ENCODE assay signal across 10 cellular contexts in genomic region chr6:116447496-116448011, GRCh38. TPM values are rescaled to one million over a fixed set of nuclear protein-coding genes. Genes with fewer than 3 reads are reported as not detected.
DNase-seq lines count a peak whose midpoint lies in the region; ATAC-seq, FAIRE-seq and TF ChIP-seq lines count a peak whose summit lies in the region.
"Had no signal": no experiment of that assay in that cellular context is flagged by ENCODE, and none has a peak within 500 bp of the region (broad histone marks: within the 10 kb centered on the region; RNA-seq: fewer than 3 reads in every experiment).

No MANE protein-coding gene starts in this region.

- H3K79me2 ChIP-seq in keratinocyte (ENCODE audit: control insufficient read depth, insufficient read depth, low read length) (no peaks in the 10 kb centered on the region), GM23338 (replicated peaks; ENCODE audit: insufficient read depth) (no peaks in the 10 kb centered on the region)

- H3K4me2 ChIP-seq in keratinocyte (ENCODE audit: control insufficient read depth, extremely low read depth, insufficient read depth, low read depth, low read length), result peak overlapping the region; percentile 52
- no peak overlapping the region for H3K4me2 ChIP-seq in GM23338

- peak overlapping the region; percentile 45 for H3K9ac ChIP-seq in keratinocyte (ENCODE audit: control insufficient read depth, extremely low read depth, insufficient read depth, low read length)

- H3K4me1 Mint-ChIP-seq in HFFc6 (ENCODE audit: low read depth) (peaks cover 76% of the 10 kb centered on the region), GM23338 (peaks cover 20% of the 10 kb centered on the region; the same call in 2 of the 3 replicates)

- no peaks in the 10 kb centered on the region for H3F3A ChIP-seq in GM23338 (replicated peaks; ENCODE audit: low read depth)

- no peaks in the 10 kb centered on the region for H3K9me3 Mint-ChIP-seq in HFFc6
- H3K9me3 Mint-ChIP-seq in GM23338, result no peaks in the 10 kb centered on the region

- no peak for ATAC-seq in GM23338

- H3K4me3 ChIP-seq in keratinocyte (ENCODE audit: control insufficient read depth in 2 of 3, extremely low read depth in 1 of 3, insufficient read depth in 2 of 3, low read depth in 1 of 3, low read length in 3 of 3), result no peak overlapping the region
- no peak overlapping the region for H3K4me3 ChIP-seq in GM23338

- H3K9me3 ChIP-seq in keratinocyte (ENCODE audit: control insufficient read depth, low read depth, low read length), result no peaks in the 10 kb centered on the region

- TF ChIP-seq CTCF in HFFc6 (IDR thresholded peaks at IDR 0.05) (peak; percentile 33; the same call in 1 of the 2 replicates), keratinocyte (optimal IDR thresholded peaks at IDR 0.05 in 1 of 3, IDR thresholded peaks at IDR 0.05 in 1 of 3, conservative IDR thresholded peaks at IDR 0.05 in 1 of 3; ENCODE audit: extremely low read depth in 1 of 3, insufficient read depth in 2 of 3, low read length in 3 of 3) (no peak), GM23338 (conservative IDR thresholded peaks at IDR 0.05; ENCODE audit: low read depth in 2 of 2) (no peak; a peak in 1 of 4 replicates)

- H3K36me3 ChIP-seq in keratinocyte (ENCODE audit: control insufficient read depth in 2 of 2, extremely low read depth in 1 of 2, insufficient read depth in 2 of 2, low read length in 2 of 2), result no peaks in the 10 kb centered on the region
- no peaks in the 10 kb centered on the region for H3K36me3 ChIP-seq in GM23338 (ENCODE audit: insufficient read depth)

- DNase-seq in A172 (ENCODE audit: low spot score) (peak; percentile 48), HFFc6 (peak; percentile 93), SW480 (ENCODE audit: low spot score) (peak; percentile 4), keratinocyte (ENCODE audit: low read depth, low spot score) (no peak), mesenteric fat pad (ENCODE audit: low spot score) (no peak), hippocampal formation (lab: John Stamatoyannopoulos, UW) (no peak), GM23338 (ENCODE audit: low spot score) (no peak)
- no peak for DNase-seq in activated naive CD4-positive, alpha-beta T cell treated with anti-CD3 and anti-CD28 coated beads, Interleukin-2, amount 50 U/mL, for 16 hours
- DNase-seq: erythroblast, NCI-H2081 treated with DMSO at 0.1 percent for 48 hours had no signal

- peak overlapping the region; percentile 67 for H3K4me3 Mint-ChIP-seq in HFFc6
- H3K4me3 Mint-ChIP-seq in GM23338, result no peak overlapping the region

- dilution Hi-C loops in keratinocyte (cut with MboI; ENCODE audit: extremely low pct_ligation_motif_present, low sequenced_read_pairs), result no loop called here

- no peaks in the 10 kb centered on the region for H3K9me1 ChIP-seq in keratinocyte (ENCODE audit: control insufficient read depth, extremely low read depth, insufficient read depth, low read length)

- no peaks in the 10 kb centered on the region for H3K9me2 ChIP-seq in GM23338 (ENCODE audit: insufficient read depth)

- H3K36me3 Mint-ChIP-seq in HFFc6 (ENCODE audit: low read depth) (no peaks in the 10 kb centered on the region), GM23338 (ENCODE audit: low read depth) (no peaks in the 10 kb centered on the region)

- H3K27me3 Mint-ChIP-seq in HFFc6 (ENCODE audit: insufficient read depth) (no peaks in the 10 kb centered on the region), GM23338 (ENCODE audit: insufficient read depth, low read depth, poor library complexity) (no peaks in the 10 kb centered on the region)

- peaks cover 42% of the 10 kb centered on the region for H3K4me1 ChIP-seq in keratinocyte (ENCODE audit: control insufficient read depth, extremely low read depth, insufficient read depth, low read length)
- H3K4me1 ChIP-seq in GM23338 (ENCODE audit: insufficient read depth), result peaks cover 12% of the 10 kb centered on the region

- H3K27me3 ChIP-seq in keratinocyte (ENCODE audit: control insufficient read depth, extremely low read depth, insufficient read depth, low read length) (no peaks in the 10 kb centered on the region), GM23338 (ENCODE audit: insufficient read depth) (no peaks in the 10 kb centered on the region)

- H4K20me1 ChIP-seq in keratinocyte (ENCODE audit: control insufficient read depth, extremely low read depth, insufficient read depth, low read length) (no peaks in the 10 kb centered on the region), GM23338 (replicated peaks; ENCODE audit: insufficient read depth) (no peaks in the 10 kb centered on the region)

- FAIRE-seq in keratinocyte (lab: Jason Lieb, UNC), result peak; percentile 70

- H3K27ac Mint-ChIP-seq in HFFc6 (peak overlapping the region; percentile 74), GM23338 (no peak overlapping the region; the same call in 1 of the 2 replicates)

- H2AFZ ChIP-seq in keratinocyte (ENCODE audit: control insufficient read depth, low read length) (no peak overlapping the region), GM23338 (no peak overlapping the region)

- peak overlapping the region; percentile 77 for H3K27ac ChIP-seq in keratinocyte (ENCODE audit: control insufficient read depth, insufficient read depth, low read length)
- H3K27ac ChIP-seq in GM23338 (ENCODE audit: low read depth), result no peak overlapping the region

TF ChIP-seq in GM23338, 12 proteins besides CTCF, POLR2A, EP300 and RAD21 (continues in another document):
- TF ChIP-seq EZH2 (IDR thresholded peaks at IDR 0.05; ENCODE audit: low read depth, unreplicated experiment) (no peak), ZNF114 (CRISPR knock-in tag; IDR thresholded peaks at IDR 0.05) (no peak), CREB1 (CRISPR knock-in tag; IDR thresholded peaks at IDR 0.05; ENCODE audit: low read depth) (no peak), ETS1 (IDR thresholded peaks at IDR 0.05) (no peak)

RNA-seq across cellular contexts. Expression of gene CALHM6, which starts 13.6 kb away (rescaled TPM):
- total RNA-seq in A172 (2014; rRNA removed; shearing (Covaris generic)), result not detected in 2 replicates
- total RNA-seq in HFFc6 (2021; fragmentation: NEBNext Ultra II Directional; extraction: Animal tissue kit (Norgen Biotek cat#: 25700)), result 1 to 10 TPM in 2 of 6 experiments, under 1 TPM in 2, not detected in 2; 0.31 to 2.1 (median 1.0) TPM
- 0.47 to 0.59 TPM (median 0.51 TPM) in 3 replicates for polyA plus RNA-seq in keratinocyte
- 2.9 TPM for polyA plus RNA-seq in keratinocyte (2011; ENCODE audit: low read depth)
- polyA plus RNA-seq in keratinocyte (2011; cell fraction: cytosol; rRNA removed), result 0.82 and 1.7 TPM in 2 replicates
- polyA plus RNA-seq in keratinocyte (2011; cell fraction: nucleus; rRNA removed), result 0.42 and 0.47 TPM in 2 replicates
- polyA plus RNA-seq in keratinocyte (2012; ENCODE audit: low replicate concordance), result 0.81 and 1.1 TPM in 2 replicates
- polyA minus RNA-seq in keratinocyte, result not detected in 3 replicates
- not detected for polyA minus RNA-seq in keratinocyte (2011; cell fraction: cytosol; rRNA and poly(A)+ RNA removed)
- 0.53 and 0.62 TPM in 2 replicates for polyA minus RNA-seq in keratinocyte (2011; cell fraction: nucleus; rRNA and poly(A)+ RNA removed)
- total RNA-seq in mesenteric fat pad, result 0.77 TPM
- total RNA-seq in GM23338 (2014; rRNA removed; shearing (Covaris generic)), result 0.27 and 1.6 TPM in 2 replicates
- 1.2 and 2.6 TPM in 2 replicates for polyA plus RNA-seq in GM23338 (2016; fragmentation: Nextera tagmentation; extraction: Ambion mirVana)

Comparison
In these comparisons a context has a peak if more than half of its experiments do, and no peak if none do; other contexts are left out.
1. DNase-seq: peak in A172 (single experiment), HFFc6 (single experiment) and SW480 (single experiment); none in keratinocyte (single experiment), activated naive CD4-positive, alpha-beta T cell treated with anti-CD3 and anti-CD28 coated beads, Interleukin-2, amount 50 U/mL, for 16 hours (single experiment), mesenteric fat pad (single experiment), hippocampal formation (0 of 2) and GM23338 (single experiment).